In genomic region chr1:30040081-30041019, GRCh38 we compare ENCODE assay signal across 20 cellular contexts.
"Had no signal": no experiment of that assay in that cellular context is flagged by ENCODE, and none has a peak within 500 bp of the region (broad histone marks: within the 10 kb centered on the region; RNA-seq: fewer than 3 reads in every experiment).

No MANE protein-coding gene starts in this region.

- H2AFZ ChIP-seq: neural progenitor cell had no signal

- DNase-seq: dermis blood vessel endothelial cell; erythroblast; foreskin melanocyte; hypothalamus; kidney glomerular epithelial cell; mammary epithelial cell; nucleus accumbens; pancreas; spleen; stimulated activated CD4-positive, alpha-beta T cell treated with anti-CD3 and anti-CD28 coated beads, Interleukin-15, amount 100 ng/mL, for 24 hours; stimulated activated CD4-positive, alpha-beta T cell treated with anti-CD3 and anti-CD28 coated beads, Interleukin-1b, Interleukin-23, amount 100 ng/mL, for 48 hours; stimulated activated CD4-positive, alpha-beta T cell treated with anti-CD3 and anti-CD28 coated beads, Interleukin-4, amount 100 ng/mL, for 4 hours; stimulated activated naive CD4-positive, alpha-beta T cell treated with Interleukin-2 at 50 U/mL for 16 hours; trophoblast cell; uterus had no signal

- H3K9ac ChIP-seq: neural progenitor cell had no signal

- H3K4me1 ChIP-seq: neural progenitor cell, pancreas, spleen, uterus had no signal

- FAIRE-seq: endothelial cell of umbilical vein, islet of Langerhans, pancreas had no signal

- H3K36me3 ChIP-seq: neural progenitor cell, pancreas, spleen, uterus had no signal

- H3K27ac ChIP-seq: neural progenitor cell, pancreas, spleen, uterus had no signal

- ATAC-seq: natural killer cell treated with Interleukin-12 subunit alpha and Interleukin-12 subunit beta and Interleukin-15 and Interleukin-18, amount 100 ng/mL, for 72 hours; pancreas; sciatic nerve had no signal

- H3K9me3 ChIP-seq: pancreas, uterus had no signal

- H3K4me2 ChIP-seq: neural progenitor cell had no signal

- H3K27me3 ChIP-seq: neural progenitor cell, pancreas, uterus had no signal

- H3K4me3 ChIP-seq: neural progenitor cell, pancreas, spleen, uterus had no signal
